In genomic region chrX:64394874-64395567, GRCh38 we compare ENCODE assay signal across 1 cellular context.
TF ChIP-seq lines count a peak whose summit lies in the region.

MTMR8 (minus strand) TSS chrX:64395452; CDS start chrX:64395363, 89 bp downstream.

TF ChIP-seq in K562, 482 proteins besides CTCF, POLR2A, EP300 and RAD21 (continued from another document and continues in another):
- TF ChIP-seq SREBF1 (IDR thresholded peaks at IDR 0.05; ENCODE audit: borderline replicate concordance, low read depth, low read length) (0 out of 2 replicates have a peak, but pooled peaks have one; percentile 39), PHF8 (IDR thresholded peaks at IDR 0.05; ENCODE audit: borderline replicate concordance, low read length) (peak; percentile 36; the same call in 1 of the 2 replicates), YY1 (IDR thresholded peaks at IDR 0.05; ENCODE audit: borderline replicate concordance in 1 of 3, control insufficient read depth in 1 of 3, extremely low read depth in 1 of 3, insufficient read depth in 3 of 3, insufficient read length in 1 of 3, insufficient replicate concordance in 2 of 3, low read depth in 1 of 3, low read length in 2 of 3) (peak; percentile 91 to 99 (median 96)), BHLHE40 (IDR thresholded peaks at IDR 0.05; ENCODE audit: low read length) (peak; percentile 63), RFX1 (IDR thresholded peaks at IDR 0.05) (no peak), EP400 (IDR thresholded peaks at IDR 0.05) (0 out of 2 replicates have a peak, but pooled peaks have one; percentile 8), NR2C2 (CRISPR knock-in tag; IDR thresholded peaks at IDR 0.05) (no peak), NR2C2 (tag; IDR thresholded peaks at IDR 0.05) (peak; percentile 39; the same call in 1 of the 2 replicates), SIX5 (IDR thresholded peaks at IDR 0.05; ENCODE audit: borderline replicate concordance in 1 of 2, insufficient read depth in 1 of 2, low read depth in 1 of 2, low read length in 2 of 2) (peak; percentile 57 to 71), USF2 (CRISPR knock-in tag; IDR thresholded peaks at IDR 0.05) (peak; percentile 61), L3MBTL2 (IDR thresholded peaks at IDR 0.05) (peak; percentile 29; the same call in 1 of the 2 replicates), CHD2 (IDR thresholded peaks at IDR 0.05; ENCODE audit: low read depth, low read length) (peak; percentile 97), POLR2G (IDR thresholded peaks at IDR 0.05; ENCODE audit: low read depth, low read length) (peak; percentile 65), ETV6 (IDR thresholded peaks at IDR 0.05; ENCODE audit: borderline replicate concordance in 1 of 2, low read depth in 2 of 2, low read length in 1 of 2) (no peak), ETV6 (CRISPR knock-in tag; IDR thresholded peaks at IDR 0.05; ENCODE audit: borderline replicate concordance) (no peak), RUNX1 (IDR thresholded peaks at IDR 0.05; ENCODE audit: low read depth) (no peak), MAZ (CRISPR knock-in tag; conservative IDR thresholded peaks at IDR 0.05 in 1 of 2, IDR thresholded peaks at IDR 0.05 in 1 of 2) (peak in 1 of 2 experiments; percentile 51; a peak in 1 of 4 replicates), ZNF224 (CRISPR knock-in tag; IDR thresholded peaks at IDR 0.05) (no peak), ZNF395 (CRISPR knock-in tag; IDR thresholded peaks at IDR 0.05) (no peak), TBP (optimal IDR thresholded peaks at IDR 0.05; ENCODE audit: low read depth, low read length) (peak; percentile 33), RBM25 (IDR thresholded peaks at IDR 0.05; ENCODE audit: low read depth, low read length, severe bottlenecking) (peak; percentile 12), MAFF (IDR thresholded peaks at IDR 0.05; ENCODE audit: low read length) (peak; percentile 36; the same call in 1 of the 2 replicates), RBFOX2 (IDR thresholded peaks at IDR 0.05; ENCODE audit: low read depth, low read length) (peak; percentile 60), EGR1 (conservative IDR thresholded peaks at IDR 0.05) (peak; percentile 68), MGA (IDR thresholded peaks at IDR 0.05) (peak; percentile 39; the same call in 1 of the 2 replicates), CCAR2 (IDR thresholded peaks at IDR 0.05; ENCODE audit: low read depth, low read length) (no peak), RCOR1 (IDR thresholded peaks at IDR 0.05; ENCODE audit: borderline replicate concordance in 1 of 2, low read depth in 2 of 2, low read length in 2 of 2) (0 out of 4 replicates have a peak, but pooled peaks of 1 of the 2 experiments have one; percentile 20), HCFC1 (IDR thresholded peaks at IDR 0.05; ENCODE audit: low read depth, low read length) (peak; percentile 84), USF1 (CRISPR knock-in tag; IDR thresholded peaks at IDR 0.05) (peak; percentile 54)
- TF ChIP-seq, protein P1, sequence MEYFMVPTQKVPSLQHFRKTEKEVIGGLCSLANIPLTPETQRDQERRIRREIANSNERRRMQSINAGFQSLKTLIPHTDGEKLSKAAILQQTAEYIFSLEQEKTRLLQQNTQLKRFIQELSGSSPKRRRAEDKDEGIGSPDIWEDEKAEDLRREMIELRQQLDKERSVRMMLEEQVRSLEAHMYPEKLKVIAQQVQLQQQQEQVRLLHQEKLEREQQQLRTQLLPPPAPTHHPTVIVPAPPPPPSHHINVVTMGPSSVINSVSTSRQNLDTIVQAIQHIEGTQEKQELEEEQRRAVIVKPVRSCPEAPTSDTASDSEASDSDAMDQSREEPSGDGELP (CRISPR knock-in tag; IDR thresholded peaks at IDR 0.05; ENCODE audit: borderline replicate concordance): peak; percentile 42; the same call in 1 of the 2 replicates
- TF ChIP-seq, protein P2, sequence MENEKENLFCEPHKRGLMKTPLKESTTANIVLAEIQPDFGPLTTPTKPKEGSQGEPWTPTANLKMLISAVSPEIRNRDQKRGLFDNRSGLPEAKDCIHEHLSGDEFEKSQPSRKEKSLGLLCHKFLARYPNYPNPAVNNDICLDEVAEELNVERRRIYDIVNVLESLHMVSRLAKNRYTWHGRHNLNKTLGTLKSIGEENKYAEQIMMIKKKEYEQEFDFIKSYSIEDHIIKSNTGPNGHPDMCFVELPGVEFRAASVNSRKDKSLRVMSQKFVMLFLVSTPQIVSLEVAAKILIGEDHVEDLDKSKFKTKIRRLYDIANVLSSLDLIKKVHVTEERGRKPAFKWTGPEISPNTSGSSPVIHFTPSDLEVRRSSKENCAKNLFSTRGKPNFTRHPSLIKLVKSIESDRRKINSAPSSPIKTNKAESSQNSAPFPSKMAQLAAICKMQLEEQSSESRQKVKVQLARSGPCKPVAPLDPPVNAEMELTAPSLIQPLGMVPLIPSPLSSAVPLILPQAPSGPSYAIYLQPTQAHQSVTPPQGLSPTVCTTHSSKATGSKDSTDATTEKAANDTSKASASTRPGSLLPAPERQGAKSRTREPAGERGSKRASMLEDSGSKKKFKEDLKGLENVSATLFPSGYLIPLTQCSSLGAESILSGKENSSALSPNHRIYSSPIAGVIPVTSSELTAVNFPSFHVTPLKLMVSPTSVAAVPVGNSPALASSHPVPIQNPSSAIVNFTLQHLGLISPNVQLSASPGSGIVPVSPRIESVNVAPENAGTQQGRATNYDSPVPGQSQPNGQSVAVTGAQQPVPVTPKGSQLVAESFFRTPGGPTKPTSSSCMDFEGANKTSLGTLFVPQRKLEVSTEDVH (IDR thresholded peaks at IDR 0.05; ENCODE audit: low read depth, partially characterized antibody): peak; percentile 20
- TF ChIP-seq, protein P3, sequence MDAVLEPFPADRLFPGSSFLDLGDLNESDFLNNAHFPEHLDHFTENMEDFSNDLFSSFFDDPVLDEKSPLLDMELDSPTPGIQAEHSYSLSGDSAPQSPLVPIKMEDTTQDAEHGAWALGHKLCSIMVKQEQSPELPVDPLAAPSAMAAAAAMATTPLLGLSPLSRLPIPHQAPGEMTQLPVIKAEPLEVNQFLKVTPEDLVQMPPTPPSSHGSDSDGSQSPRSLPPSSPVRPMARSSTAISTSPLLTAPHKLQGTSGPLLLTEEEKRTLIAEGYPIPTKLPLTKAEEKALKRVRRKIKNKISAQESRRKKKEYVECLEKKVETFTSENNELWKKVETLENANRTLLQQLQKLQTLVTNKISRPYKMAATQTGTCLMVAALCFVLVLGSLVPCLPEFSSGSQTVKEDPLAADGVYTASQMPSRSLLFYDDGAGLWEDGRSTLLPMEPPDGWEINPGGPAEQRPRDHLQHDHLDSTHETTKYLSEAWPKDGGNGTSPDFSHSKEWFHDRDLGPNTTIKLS (IDR thresholded peaks at IDR 0.05; ENCODE audit: borderline replicate concordance, low read depth): peak; percentile 23; the same call in 1 of the 2 replicates
- TF ChIP-seq, protein P4, sequence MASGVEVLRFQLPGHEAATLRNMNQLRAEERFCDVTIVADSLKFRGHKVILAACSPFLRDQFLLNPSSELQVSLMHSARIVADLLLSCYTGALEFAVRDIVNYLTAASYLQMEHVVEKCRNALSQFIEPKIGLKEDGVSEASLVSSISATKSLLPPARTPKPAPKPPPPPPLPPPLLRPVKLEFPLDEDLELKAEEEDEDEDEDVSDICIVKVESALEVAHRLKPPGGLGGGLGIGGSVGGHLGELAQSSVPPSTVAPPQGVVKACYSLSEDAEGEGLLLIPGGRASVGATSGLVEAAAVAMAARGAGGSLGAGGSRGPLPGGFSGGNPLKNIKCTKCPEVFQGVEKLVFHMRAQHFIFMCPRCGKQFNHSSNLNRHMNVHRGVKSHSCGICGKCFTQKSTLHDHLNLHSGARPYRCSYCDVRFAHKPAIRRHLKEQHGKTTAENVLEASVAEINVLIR (CRISPR knock-in tag; IDR thresholded peaks at IDR 0.05): no peak
- TF ChIP-seq, protein P5, sequence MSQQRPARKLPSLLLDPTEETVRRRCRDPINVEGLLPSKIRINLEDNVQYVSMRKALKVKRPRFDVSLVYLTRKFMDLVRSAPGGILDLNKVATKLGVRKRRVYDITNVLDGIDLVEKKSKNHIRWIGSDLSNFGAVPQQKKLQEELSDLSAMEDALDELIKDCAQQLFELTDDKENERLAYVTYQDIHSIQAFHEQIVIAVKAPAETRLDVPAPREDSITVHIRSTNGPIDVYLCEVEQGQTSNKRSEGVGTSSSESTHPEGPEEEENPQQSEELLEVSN (IDR thresholded peaks at IDR 0.05; ENCODE audit: borderline replicate concordance in 1 of 2, extremely low read depth in 1 of 2, insufficient read depth in 1 of 2, insufficient read length in 1 of 2, low read depth in 1 of 2, low read length in 1 of 2, poor library complexity in 1 of 2, severe bottlenecking in 1 of 2): peak; percentile 62 to 90
